13 cellular contexts compared by ENCODE assay signal in the genomic region with DNA sequence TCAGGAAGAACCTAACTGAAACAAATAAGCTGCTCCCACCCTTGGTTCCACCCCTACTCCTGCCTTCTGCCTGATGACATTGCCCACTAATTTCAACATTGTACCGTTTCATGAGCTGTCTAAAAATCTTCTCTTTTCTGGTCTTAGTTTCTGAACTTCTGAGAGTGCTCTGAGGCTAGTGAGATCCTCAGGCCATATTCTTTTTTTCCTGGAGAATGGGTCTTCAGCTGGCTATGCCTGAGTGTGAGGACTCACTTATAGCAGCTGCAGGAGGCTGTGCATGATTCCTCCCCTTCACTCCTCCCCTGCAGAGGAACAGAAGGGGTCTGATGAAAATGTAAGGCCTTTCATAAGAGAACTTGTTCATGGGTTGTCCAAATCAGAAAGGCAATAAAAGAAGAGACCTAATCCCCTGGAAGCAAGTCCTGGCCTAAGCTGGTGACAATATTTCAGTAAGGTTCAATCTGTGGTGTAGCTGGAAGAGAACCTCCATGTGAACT. TPM values are rescaled to one million over a fixed set of nuclear protein-coding genes. Genes with fewer than 3 reads are reported as not detected.
A peak's percentile ranks its signal among the peaks of the same experiment; 100 is the strongest.
DNase-seq lines count a peak whose midpoint lies in the region; ATAC-seq, FAIRE-seq and TF ChIP-seq lines count a peak whose summit lies in the region.
"Had no signal": no experiment of that assay in that cellular context is flagged by ENCODE, and none has a peak within 500 bp of the region (broad histone marks: within the 10 kb centered on the region; RNA-seq: fewer than 3 reads in every experiment).

No MANE protein-coding gene starts in this region.

- TF ChIP-seq EP300 in upper lobe of left lung (IDR thresholded peaks at IDR 0.05): no peak

- no peaks in the 10 kb centered on the region for H3K9me3 ChIP-seq in Panc1 (ENCODE audit: control insufficient read depth, insufficient read depth, low read depth, low read length)
- no peaks in the 10 kb centered on the region for H3K9me3 ChIP-seq in endothelial cell of umbilical vein (replicated peaks; ENCODE audit: control insufficient read depth, insufficient read depth, low read length)
- H3K9me3 ChIP-seq in muscle layer of duodenum (ENCODE audit: control insufficient read depth in 1 of 2, low read length in 2 of 2): no peaks in the 10 kb centered on the region
- no peaks in the 10 kb centered on the region for H3K9me3 ChIP-seq in upper lobe of left lung
- H3K9me3 ChIP-seq: HAP-1 had no signal

- no peak for ATAC-seq in Panc1
- ATAC-seq in upper lobe of left lung (ENCODE audit: low FRiP score in 2 of 2): no peak
- no peak for ATAC-seq in HG03442 (IDR thresholded peaks at IDR 0.05; ENCODE audit: unreplicated experiment)
- ATAC-seq in GM19023 (IDR thresholded peaks at IDR 0.05; ENCODE audit: unreplicated experiment): no peak

- H3K79me2 ChIP-seq in endothelial cell of umbilical vein (ENCODE audit: control insufficient read depth, insufficient read depth, low read length): peaks cover 91% of the 10 kb centered on the region

- H3K4me2 ChIP-seq in endothelial cell of umbilical vein (ENCODE audit: insufficient read depth, low read length): peak overlapping the region; percentile 97

- peaks cover 68% of the 10 kb centered on the region for H3K4me1 ChIP-seq in Panc1 (ENCODE audit: control insufficient read depth, insufficient read depth, low read length)
- H3K4me1 ChIP-seq in endothelial cell of umbilical vein (ENCODE audit: control insufficient read depth, extremely low read depth, insufficient read depth, low read length): peaks cover 83% of the 10 kb centered on the region
- peaks cover 7 to 22% of the 10 kb centered on the region in 2 donors for H3K4me1 ChIP-seq in muscle layer of duodenum (ENCODE audit: control insufficient read depth in 1 of 2, insufficient read depth in 2 of 2, low read length in 2 of 2)
- peaks cover 4 to 28% (median 12%) of the 10 kb centered on the region in 4 donors for H3K4me1 ChIP-seq in upper lobe of left lung

- POLR2A ChIA-PET in Panc1 (lab: Charles Lee): interaction anchor here (0.9 to 1.1 kb wide), 3 partner anchors 9 to 21 kb away, joined by 3 to 4 read pairs (median 3); no protein-coding TSS in a partner anchor
- POLR2A ChIA-PET in endothelial cell of umbilical vein (lab: Charles Lee): interaction anchor here (1.2 to 1.8 kb wide), 4 partner anchors 8 to 31 kb away, joined by 3 to 5 read pairs (median 3); no protein-coding TSS in a partner anchor

- in situ Hi-C loops in Panc1 (cut with HindIII; ENCODE audit: low pct_unique_long_range_greater_than_20kb, low sequenced_read_pairs): no loop called here

- intact Hi-C loops in Panc1 (cut with micrococcal nuclease; ENCODE audit: unreplicated experiment) (no loop called here), endothelial cell of umbilical vein (cut with micrococcal nuclease) (loop anchor here (2.0 to 10.0 kb wide), 2 partner anchors 49 to 965 kb away; partner anchors contain the start of gene NFE2L3)

- no peak overlapping the region for H3K9ac ChIP-seq in endothelial cell of umbilical vein (replicated peaks; ENCODE audit: extremely low read depth, insufficient read depth, low read length)

- H4K20me1 ChIP-seq in endothelial cell of umbilical vein (replicated peaks; ENCODE audit: control insufficient read depth, extremely low read depth, insufficient read depth, low read length): no peaks in the 10 kb centered on the region

- H3K27me3 ChIP-seq in Panc1 (ENCODE audit: control insufficient read depth, insufficient read depth, low read length) (no peaks in the 10 kb centered on the region), endothelial cell of umbilical vein (ENCODE audit: control insufficient read depth in 2 of 2, insufficient read depth in 2 of 2, low read length in 2 of 2) (no peaks in the 10 kb centered on the region), muscle layer of duodenum (ENCODE audit: low read depth, low read length) (no peaks in the 10 kb centered on the region), upper lobe of left lung (peaks cover 0 to 3% (median 1%) of the 10 kb centered on the region in 4 donors)

- H3K36me3 ChIP-seq in Panc1 (ENCODE audit: control insufficient read depth, insufficient read depth, low read length) (no peaks in the 10 kb centered on the region), endothelial cell of umbilical vein (ENCODE audit: control insufficient read depth in 2 of 2, extremely low read depth in 1 of 2, insufficient read depth in 2 of 2, low read length in 2 of 2) (no peaks in the 10 kb centered on the region), muscle layer of duodenum (ENCODE audit: control insufficient read depth in 1 of 2, insufficient read depth in 2 of 2, low read length in 2 of 2) (no peaks in the 10 kb centered on the region), upper lobe of left lung (no peaks in the 10 kb centered on the region)
- H3K36me3 ChIP-seq: HAP-1 had no signal

- peak overlapping the region in 1 of 2 experiments; percentile 67; a peak in 2 of 4 replicates for H3K4me3 ChIP-seq in Panc1 (ENCODE audit: low read depth in 2 of 2, low read length in 2 of 2)
- no peak overlapping the region for H3K4me3 ChIP-seq in endothelial cell of umbilical vein (replicated peaks in 1 of 3; ENCODE audit: insufficient read depth in 1 of 3, low read depth in 1 of 3, low read length in 3 of 3)
- H3K4me3 ChIP-seq in muscle layer of duodenum (ENCODE audit: low read depth in 1 of 2, low read length in 2 of 2): peak overlapping the region; percentile 32 to 68
- H3K4me3 ChIP-seq in upper lobe of left lung: peak overlapping the region in 1 of 4 donors; percentile 53
- H3K4me3 ChIP-seq: HAP-1 had no signal

- H3K27ac ChIP-seq in Panc1 (ENCODE audit: low read length) (peak overlapping the region; percentile 99), endothelial cell of umbilical vein (ENCODE audit: insufficient read depth, low read depth, low read length) (peak overlapping the region; percentile 96), muscle layer of duodenum (ENCODE audit: low read length) (peak overlapping the region; percentile 94), upper lobe of left lung (peak overlapping the region; percentile 87 to 95 (median 90))

- BruUV-seq in Panc1 (replicated peaks; lab: Mats Ljungman, UMichigan) (no TSS peak), endothelial cell of umbilical vein (replicated peaks; lab: Mats Ljungman, UMichigan) (no TSS peak)

- DNase-seq in Panc1 (ENCODE audit: low read depth, low spot score): no peak
- DNase-seq in endothelial cell of umbilical vein (ENCODE audit: low read depth, low spot score): peak; percentile 48
- DNase-seq in upper lobe of left lung: no peak
- no peak for DNase-seq in dedifferentiated amniotic fluid mesenchymal stem cell (ENCODE audit: extremely low spot score)
- DNase-seq: AML-193; CD8-positive, alpha-beta memory T cell; KG1; NCI-H146; NCI-H524 had no signal

- TF ChIP-seq POLR2A in endothelial cell of umbilical vein (IDR thresholded peaks at IDR 0.05; ENCODE audit: low read depth, low read length): no peak
- no peak for TF ChIP-seq POLR2A in upper lobe of left lung (IDR thresholded peaks at IDR 0.05)

- dilution Hi-C loops in endothelial cell of umbilical vein (cut with MboI; ENCODE audit: extremely low pct_ligation_motif_present, low sequenced_read_pairs): no loop called here

- TF ChIP-seq CTCF in Panc1 (IDR thresholded peaks at IDR 0.05): no peak
- no peak for TF ChIP-seq CTCF in endothelial cell of umbilical vein (IDR thresholded peaks at IDR 0.05; ENCODE audit: extremely low read depth in 1 of 2, insufficient read depth in 1 of 2, low read depth in 1 of 2, low read length in 2 of 2)
- no peak for TF ChIP-seq CTCF in upper lobe of left lung (IDR thresholded peaks at IDR 0.05)

- peak; percentile 53 for FAIRE-seq in endothelial cell of umbilical vein (lab: Jason Lieb, UNC)

- H3K9me1 ChIP-seq in endothelial cell of umbilical vein (replicated peaks; ENCODE audit: control insufficient read depth, extremely low read depth, insufficient read depth, low read length): no peaks in the 10 kb centered on the region

- WGBS in upper lobe of left lung, 2 donors: 15 to 22% methylated on average over 1 of the region's 1 CpG

- H2AFZ ChIP-seq in endothelial cell of umbilical vein (ENCODE audit: low read depth, low read length): no peak overlapping the region

- CTCF ChIA-PET in Panc1 (lab: Charles Lee) (interaction anchor here (1.3 kb wide), 1 partner anchor 15 kb away, joined by 5 read pairs; no protein-coding TSS in a partner anchor), endothelial cell of umbilical vein (lab: Charles Lee) (interaction anchor here (0.9 to 9.1 kb wide), 8 partner anchors 9 to 437 kb away, joined by 3 to 70 read pairs (median 7); partner anchors contain the start of gene HOXA5)

RNA-seq across cellular contexts. Expression of gene HOXA4, which starts 11.1 kb away (rescaled TPM):
- 0.39 TPM for total RNA-seq in Panc1 (2021; ENCODE audit: unreplicated experiment)
- polyA plus RNA-seq in Panc1 (2012; ENCODE audit: insufficient read length): 0.45 TPM
- total RNA-seq in endothelial cell of umbilical vein: 7.5 and 8.1 TPM in 2 replicates
- 4.9 and 5.8 TPM in 2 replicates for polyA plus RNA-seq in endothelial cell of umbilical vein
- 5.1 and 5.7 TPM in 2 replicates for polyA plus RNA-seq in endothelial cell of umbilical vein (2011; cell fraction: cytosol; rRNA removed)
- 16.7 and 22.7 TPM in 2 replicates for polyA plus RNA-seq in endothelial cell of umbilical vein (2011; cell fraction: nucleus; rRNA removed)
- 10.9 and 15.8 TPM in 2 replicates for polyA plus RNA-seq in endothelial cell of umbilical vein (2012)
- polyA minus RNA-seq in endothelial cell of umbilical vein: 2.7 TPM in 2 replicates
- polyA minus RNA-seq in endothelial cell of umbilical vein (2011; cell fraction: cytosol; rRNA and poly(A)+ RNA removed): not detected
- 6.6 and 7.0 TPM in 2 replicates for polyA minus RNA-seq in endothelial cell of umbilical vein (2011; cell fraction: nucleus; rRNA and poly(A)+ RNA removed)
- 10 to 100 TPM in 1 of 6 donors, 1 to 10 TPM in 5; 1.5 to 10.5 (median 6.2) TPM for total RNA-seq in upper lobe of left lung

RNA-seq across cellular contexts. Expression of gene HOXA2, which starts 17.0 kb away (rescaled TPM):
- total RNA-seq in Panc1 (2021; ENCODE audit: unreplicated experiment): 2.9 TPM
- polyA plus RNA-seq in Panc1 (2012; ENCODE audit: insufficient read length): 0.84 TPM
- 2.2 and 2.3 TPM in 2 replicates for total RNA-seq in endothelial cell of umbilical vein
- polyA plus RNA-seq in endothelial cell of umbilical vein: 1.6 and 1.9 TPM in 2 replicates
- polyA plus RNA-seq in endothelial cell of umbilical vein (2011; cell fraction: cytosol; rRNA removed): 1.2 and 1.4 TPM in 2 replicates
- 4.1 and 4.8 TPM in 2 replicates for polyA plus RNA-seq in endothelial cell of umbilical vein (2011; cell fraction: nucleus; rRNA removed)
- polyA plus RNA-seq in endothelial cell of umbilical vein (2012): 1.1 and 2.0 TPM in 2 replicates
- 0.68 and 0.98 TPM in 2 replicates for polyA minus RNA-seq in endothelial cell of umbilical vein
- not detected for polyA minus RNA-seq in endothelial cell of umbilical vein (2011; cell fraction: cytosol; rRNA and poly(A)+ RNA removed)
- polyA minus RNA-seq in endothelial cell of umbilical vein (2011; cell fraction: nucleus; rRNA and poly(A)+ RNA removed): 2.5 and 3.0 TPM in 2 replicates
- total RNA-seq in upper lobe of left lung: 1 to 10 TPM in 2 of 6 donors, under 1 TPM in 3, not detected in 1; 0.30 to 3.0 (median 0.86) TPM
- total RNA-seq: CD8-positive, alpha-beta memory T cell had no signal
- polyA plus RNA-seq: CD8-positive, alpha-beta memory T cell had no signal

RNA-seq across cellular contexts. Expression of gene HOXA1, which starts 23.7 kb away (rescaled TPM):
- total RNA-seq in Panc1 (2021; ENCODE audit: unreplicated experiment) (8.8 TPM), endothelial cell of umbilical vein (1.5 and 2.4 TPM in 2 replicates), upper lobe of left lung (1 to 10 TPM in 1 of 6 donors, under 1 TPM in 2, not detected in 3; 0.46 to 2.1 (median 0.64) TPM)
- polyA plus RNA-seq in Panc1 (2012; ENCODE audit: insufficient read length): 5.3 TPM
- 1.2 and 1.5 TPM in 2 replicates for polyA plus RNA-seq in endothelial cell of umbilical vein
- 0.99 and 1.2 TPM in 2 replicates for polyA plus RNA-seq in endothelial cell of umbilical vein (2011; cell fraction: cytosol; rRNA removed)
- 1.5 and 1.6 TPM in 2 replicates for polyA plus RNA-seq in endothelial cell of umbilical vein (2011; cell fraction: nucleus; rRNA removed)
- 1.4 and 2.3 TPM in 2 replicates for polyA plus RNA-seq in endothelial cell of umbilical vein (2012)
- polyA minus RNA-seq in endothelial cell of umbilical vein: 0.89 and 1.3 TPM in 2 replicates
- polyA minus RNA-seq in endothelial cell of umbilical vein (2011; cell fraction: cytosol; rRNA and poly(A)+ RNA removed): not detected
- 1.1 and 1.3 TPM in 2 replicates for polyA minus RNA-seq in endothelial cell of umbilical vein (2011; cell fraction: nucleus; rRNA and poly(A)+ RNA removed)

RNA-seq across cellular contexts. Expression of gene HOXA5, which starts 24.0 kb away (rescaled TPM):
- 3.9 TPM for total RNA-seq in Panc1 (2021; ENCODE audit: unreplicated experiment)
- 3.0 TPM for polyA plus RNA-seq in Panc1 (2012; ENCODE audit: insufficient read length)
- total RNA-seq in endothelial cell of umbilical vein: 18.8 and 21.4 TPM in 2 replicates
- 18.6 and 22.1 TPM in 2 replicates for polyA plus RNA-seq in endothelial cell of umbilical vein
- polyA plus RNA-seq in endothelial cell of umbilical vein (2011; cell fraction: cytosol; rRNA removed): 15.7 and 18.5 TPM in 2 replicates
- polyA plus RNA-seq in endothelial cell of umbilical vein (2011; cell fraction: nucleus; rRNA removed): 29.1 and 32.2 TPM in 2 replicates
- 19.5 and 28.4 TPM in 2 replicates for polyA plus RNA-seq in endothelial cell of umbilical vein (2012)
- 12.0 and 16.8 TPM in 2 replicates for polyA minus RNA-seq in endothelial cell of umbilical vein
- 1.3 TPM for polyA minus RNA-seq in endothelial cell of umbilical vein (2011; cell fraction: cytosol; rRNA and poly(A)+ RNA removed)
- 10.0 and 11.6 TPM in 2 replicates for polyA minus RNA-seq in endothelial cell of umbilical vein (2011; cell fraction: nucleus; rRNA and poly(A)+ RNA removed)
- 10 to 100 TPM in 5 of 6 donors, 1 to 10 TPM in 1; 7.8 to 79.9 (median 16.9) TPM for total RNA-seq in upper lobe of left lung
- total RNA-seq: CD8-positive, alpha-beta memory T cell had no signal
- polyA plus RNA-seq: CD8-positive, alpha-beta memory T cell had no signal

RNA-seq across cellular contexts. Expression of gene HOXA6, which starts 28.1 kb away (rescaled TPM):
- total RNA-seq in Panc1 (2021; ENCODE audit: unreplicated experiment) (3.3 TPM), endothelial cell of umbilical vein (17.9 and 20.7 TPM in 2 replicates), upper lobe of left lung (1 to 10 TPM in 4 of 6 donors, under 1 TPM in 1, not detected in 1; 0.61 to 8.4 (median 4.0) TPM)
- polyA plus RNA-seq in Panc1 (2012; ENCODE audit: insufficient read length): 4.8 TPM
- polyA plus RNA-seq in endothelial cell of umbilical vein: 7.8 and 10.0 TPM in 2 replicates
- polyA plus RNA-seq in endothelial cell of umbilical vein (2011; cell fraction: cytosol; rRNA removed): 5.0 and 6.7 TPM in 2 replicates
- polyA plus RNA-seq in endothelial cell of umbilical vein (2011; cell fraction: nucleus; rRNA removed): 15.6 and 19.9 TPM in 2 replicates
- polyA plus RNA-seq in endothelial cell of umbilical vein (2012): 6.1 and 6.2 TPM in 2 replicates
- 6.1 and 6.7 TPM in 2 replicates for polyA minus RNA-seq in endothelial cell of umbilical vein
- polyA minus RNA-seq in endothelial cell of umbilical vein (2011; cell fraction: cytosol; rRNA and poly(A)+ RNA removed): not detected
- 8.4 and 18.0 TPM in 2 replicates for polyA minus RNA-seq in endothelial cell of umbilical vein (2011; cell fraction: nucleus; rRNA and poly(A)+ RNA removed)
- total RNA-seq: CD8-positive, alpha-beta memory T cell had no signal
- polyA plus RNA-seq: CD8-positive, alpha-beta memory T cell had no signal

Comparison
In these comparisons a context has a peak if more than half of its experiments do, and no peak if none do; other contexts are left out.
1. H3K4me3 ChIP-seq: peak in muscle layer of duodenum (2 of 2); none in endothelial cell of umbilical vein (0 of 3).
2. Peak in every context shown above with its lines, with median percentiles within 50 percentile points of each other: H3K27ac ChIP-seq.